1 cellular context compared by ENCODE assay signal in genomic region chr16:89949756-89950155, GRCh38.
TF ChIP-seq lines count a peak whose summit lies in the region.

No MANE protein-coding gene starts in this region.

TF ChIP-seq in GM12878, 131 proteins besides CTCF, POLR2A, EP300 and RAD21:
- no peak for TF ChIP-seq ZNF217 (IDR thresholded peaks at IDR 0.05)
